ENCODE assay signal across 8 cellular contexts in the genomic region with DNA sequence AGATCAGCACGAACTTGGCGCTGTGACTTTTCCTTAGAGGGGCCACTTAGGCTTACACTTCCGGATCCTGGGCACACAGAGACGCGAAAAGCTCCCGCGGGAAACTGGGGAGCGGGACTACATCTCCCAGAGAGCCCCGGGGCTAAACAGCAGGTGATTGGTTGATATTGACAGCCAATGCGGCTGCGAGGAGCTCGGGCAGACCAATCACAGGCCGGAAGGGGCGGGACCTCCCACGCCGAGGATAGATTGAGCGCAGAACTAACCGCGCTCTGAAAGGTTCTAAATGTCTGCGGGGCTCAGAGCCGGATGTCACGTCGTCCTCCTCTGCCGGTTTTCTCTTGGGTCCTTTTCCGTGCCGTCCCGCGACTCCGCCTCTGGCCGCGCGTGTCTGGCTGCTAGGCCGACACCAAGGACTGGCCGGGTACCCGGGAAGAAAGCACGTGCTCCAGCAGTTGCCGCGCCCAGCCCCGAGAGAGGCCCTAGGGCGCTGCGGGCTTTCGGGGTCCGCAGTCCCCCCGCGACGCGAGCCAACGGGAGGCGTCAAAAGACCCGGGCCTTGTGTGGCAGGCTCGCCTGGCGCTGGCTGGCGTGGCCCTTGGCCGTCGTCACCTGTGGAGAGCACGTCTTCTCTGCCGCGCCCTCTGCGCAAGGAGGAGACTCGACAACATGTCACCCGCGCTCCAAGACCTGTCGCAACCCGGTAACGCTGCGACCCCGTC. TPM values are rescaled to one million over a fixed set of nuclear protein-coding genes. Genes with fewer than 3 reads are reported as not detected.
DNase-seq lines count a peak whose midpoint lies in the region; ATAC-seq lines count a peak whose summit lies in the region.

Gene MTR (plus strand): TSS at position 258 of the 722 bp plus-strand sequence. CDS start 412 bp downstream, at position 670.

- H3K27ac Mint-ChIP-seq in dendritic cell treated with granulocyte-macrophage colony-stimulating factor and Interleukin-4, amounts not matched to agents 40 ng/mL and 50 ng/mL, for 4 days, result peak within 1 kb of the TSS; percentile 96

- peak; percentile 95 for ATAC-seq in GM19372 (IDR thresholded peaks at IDR 0.05; ENCODE audit: low read depth, unreplicated experiment)
- ATAC-seq in HG03558 (IDR thresholded peaks at IDR 0.05; ENCODE audit: extremely low read depth, unreplicated experiment), result peak; percentile 96
- peak; percentile 98 for ATAC-seq in left lobe of liver

- H3K4me3 Mint-ChIP-seq in dendritic cell treated with granulocyte-macrophage colony-stimulating factor and Interleukin-4, amounts not matched to agents 40 ng/mL and 50 ng/mL, for 4 days, result peak within 1 kb of the TSS; percentile 97

- H3K4me1 Mint-ChIP-seq in dendritic cell treated with granulocyte-macrophage colony-stimulating factor and Interleukin-4, amounts not matched to agents 40 ng/mL and 50 ng/mL, for 4 days (ENCODE audit: low read depth), result peaks cover 23% of the 10 kb centered on the region

- intact Hi-C loops in dendritic cell treated with granulocyte-macrophage colony-stimulating factor and Interleukin-4, amounts not matched to agents 40 ng/mL and 50 ng/mL, for 4 days (cut with micrococcal nuclease), result loop anchor here (2.0 to 5.0 kb wide), 3 partner anchors 33 to 513 kb away; partner anchors contain the start of genes ERO1B and HEATR1

- DNase-seq in C1 segment of cervical spinal cord (lab: John Stamatoyannopoulos, UW), result peak; percentile 64 to 98 (median 96)
- peak; percentile 92 for DNase-seq in NCI-H748 treated with DMSO at 0.1 percent for 48 hours (lab: John Stamatoyannopoulos, UW)
- DNase-seq in activated CD4-positive, alpha-beta T cell treated with anti-CD3 and anti-CD28 coated beads, Interleukin-2, amount 50 U/mL, for 24 hours (ENCODE audit: low read depth in 1 of 2, low spot score in 1 of 2), result peak; percentile 81 to 97
- peak; percentile 99 for DNase-seq in left lobe of liver (ENCODE audit: low spot score)
- DNase-seq in stimulated activated CD4-positive, alpha-beta T cell treated with anti-CD3 and anti-CD28 coated beads, Interleukin-2, amount 100 ng/mL, for 4 hours (ENCODE audit: low read depth), result peak; percentile 94

- no peaks in the 10 kb centered on the region for H3K9me3 Mint-ChIP-seq in dendritic cell treated with granulocyte-macrophage colony-stimulating factor and Interleukin-4, amounts not matched to agents 40 ng/mL and 50 ng/mL, for 4 days

- peaks cover 14% of the 10 kb centered on the region for H3K27me3 Mint-ChIP-seq in dendritic cell treated with granulocyte-macrophage colony-stimulating factor and Interleukin-4, amounts not matched to agents 40 ng/mL and 50 ng/mL, for 4 days

- H3K36me3 Mint-ChIP-seq in dendritic cell treated with granulocyte-macrophage colony-stimulating factor and Interleukin-4, amounts not matched to agents 40 ng/mL and 50 ng/mL, for 4 days (ENCODE audit: low read depth), result peaks cover 12% of the 10 kb centered on the region

RNA-seq across cellular contexts. Expression of gene MTR, which starts in this region (rescaled TPM):
- 12.7 TPM for total RNA-seq in left lobe of liver

Comparison
In these comparisons a context has a peak if more than half of its experiments do, and no peak if none do; other contexts are left out.
1. Peak in every context shown above with its lines: DNase-seq and ATAC-seq.